ENCODE assay signal across 5 cellular contexts in the genomic region with DNA sequence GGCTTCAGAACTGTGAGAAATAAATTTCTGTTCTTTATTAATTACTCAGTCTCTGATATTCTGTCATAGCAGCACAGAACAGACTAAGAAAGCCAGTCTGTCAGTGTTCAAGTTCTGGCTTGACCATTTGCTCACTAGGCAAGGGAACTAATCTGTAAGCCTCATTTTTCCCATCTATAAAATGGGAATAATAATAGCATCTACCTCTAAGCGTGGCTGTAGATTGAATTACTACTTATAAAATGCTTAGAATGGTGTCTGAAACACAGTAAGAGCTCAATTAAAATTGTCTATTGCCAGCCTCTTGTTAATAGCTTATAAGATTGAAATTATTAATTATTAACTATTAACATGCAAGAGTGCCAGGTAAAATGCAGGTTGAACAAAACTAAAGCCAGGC.
"Had no signal": no experiment of that assay in that cellular context is flagged by ENCODE, and none has a peak within 500 bp of the region (broad histone marks: within the 10 kb centered on the region; RNA-seq: fewer than 3 reads in every experiment).

No MANE protein-coding gene starts in this region.

- H3K9ac ChIP-seq: KMS-11 had no signal

- DNase-seq: IMR-90, KBM-7, KG1 had no signal

- H3K4me2 ChIP-seq: KMS-11 had no signal

- H3K27ac ChIP-seq: KMS-11 had no signal

- FAIRE-seq: HTR-8/SVneo had no signal
